9 cellular contexts compared by ENCODE assay signal in the genomic region with DNA sequence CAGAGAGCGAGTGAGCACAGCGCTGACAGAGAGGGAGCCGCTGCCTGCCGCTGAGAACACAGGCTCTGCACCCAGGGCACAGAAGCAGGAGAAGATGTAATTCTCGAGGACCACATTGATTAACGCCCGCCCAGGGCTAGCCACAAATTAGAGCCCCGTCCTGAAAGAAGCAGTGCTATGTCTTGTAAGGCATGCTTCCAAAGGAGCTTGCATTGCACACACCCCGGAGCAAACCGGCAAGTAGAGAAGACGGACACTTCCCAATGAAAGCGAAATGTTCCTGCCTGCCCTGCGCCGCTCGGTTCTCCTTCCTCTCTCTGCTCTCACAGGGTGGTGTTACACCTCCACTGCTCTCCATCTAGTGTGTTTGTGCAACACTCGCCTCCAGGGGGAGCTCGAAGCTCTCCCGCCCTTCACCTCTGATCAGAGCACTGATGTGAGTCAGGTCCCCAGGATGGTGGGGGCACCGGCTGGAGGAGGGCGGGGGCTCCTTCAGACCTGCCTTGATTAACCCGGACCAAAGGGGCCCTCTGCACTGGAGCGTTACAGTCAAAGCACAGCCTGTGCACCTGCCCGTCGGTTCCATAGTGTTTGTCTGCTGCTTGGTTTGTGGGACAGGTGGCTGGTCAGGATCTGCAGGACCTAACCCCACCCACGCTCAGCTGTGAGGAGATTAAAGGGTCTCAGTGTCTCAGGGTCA.
A peak's percentile ranks its signal among the peaks of the same experiment; 100 is the strongest.
DNase-seq lines count a peak whose midpoint lies in the region; ATAC-seq and TF ChIP-seq lines count a peak whose summit lies in the region.
"Had no signal": no experiment of that assay in that cellular context is flagged by ENCODE, and none has a peak within 500 bp of the region (broad histone marks: within the 10 kb centered on the region; RNA-seq: fewer than 3 reads in every experiment).

No MANE protein-coding gene starts in this region.

- H3K27me3 ChIP-seq in mammary epithelial cell (ENCODE audit: insufficient read depth, low read length) (no peaks in the 10 kb centered on the region), right lobe of liver (peaks cover 4 to 24% of the 10 kb centered on the region in 2 donors)

- TF ChIP-seq POLR2A in right lobe of liver (IDR thresholded peaks at IDR 0.05): no peak

- WGBS in mammary epithelial cell (ENCODE audit: low coverage, missing lambda C conversion rate): 13% methylated on average over 15 of the region's 25 CpGs
- WGBS in right lobe of liver (ENCODE audit: insufficient coverage, low coverage, low lambda C conversion rate, missing lambda C conversion rate): 1% methylated on average over 14 of the region's 25 CpGs

- dilution Hi-C loops in mammary epithelial cell (cut with HindIII; ENCODE audit: low sequenced_read_pairs): no loop called here

- H3K4me3 ChIP-seq in AG04449 (ENCODE audit: low read depth, low read length) (no peak overlapping the region), mammary epithelial cell (replicated peaks in 1 of 3; ENCODE audit: insufficient read depth in 1 of 3, low read depth in 2 of 3, low read length in 3 of 3) (no peak overlapping the region), right lobe of liver (no peak overlapping the region)
- H3K4me3 ChIP-seq: tibial artery had no signal

- DNase-seq in AG04449 (ENCODE audit: low read depth, low spot score) (no peak), NCI-H2029 treated with DMSO at 0.1 percent for 48 hours (lab: John Stamatoyannopoulos, UW) (peak; percentile 61), UCSD-AML1 (lab: John Stamatoyannopoulos, UW; ENCODE audit: unreplicated experiment) (peak; percentile 83), mammary epithelial cell (peak; percentile 31), right lobe of liver (peak in 2 of 3 donors; percentile 60 to 62)
- DNase-seq in stimulated activated CD8-positive, alpha-beta memory T cell treated with anti-CD3 and anti-CD28 coated beads, Interleukin-15, amount 100 ng/mL, for 24 hours (ENCODE audit: low read depth): peak; percentile 29

- H3K79me2 ChIP-seq in mammary epithelial cell (ENCODE audit: insufficient read depth, low read length): no peaks in the 10 kb centered on the region

- H3K4me1 ChIP-seq in mammary epithelial cell (ENCODE audit: insufficient read depth, low read length) (no peaks in the 10 kb centered on the region), right lobe of liver (peaks cover 0 to 9% (median 0%) of the 10 kb centered on the region in 4 donors)

- no peaks in the 10 kb centered on the region for H4K20me1 ChIP-seq in mammary epithelial cell (ENCODE audit: insufficient read depth, low read length)

- H3K36me3 ChIP-seq in mammary epithelial cell (ENCODE audit: insufficient read depth, low read length): no peaks in the 10 kb centered on the region
- no peaks in the 10 kb centered on the region for H3K36me3 ChIP-seq in right lobe of liver
- H3K36me3 ChIP-seq: tibial artery had no signal

- CTCF ChIA-PET in AG04449 (lab: Yijun Ruan, JAX) (no interaction called here), mammary epithelial cell (lab: Charles Lee; ENCODE audit: low non-redundant PET) (interaction anchor here (0.5 to 0.6 kb wide), 2 partner anchors 247 to 309 kb away, joined by 3 read pairs; no protein-coding TSS in a partner anchor)

- POLR2A ChIA-PET in AG04449 (lab: Yijun Ruan, JAX): no interaction called here

- ATAC-seq in GM18867 (IDR thresholded peaks at IDR 0.05; ENCODE audit: unreplicated experiment) (peak; percentile 97), HG03064 (IDR thresholded peaks at IDR 0.05; ENCODE audit: low read depth, unreplicated experiment) (peak; percentile 87), right lobe of liver (peak; percentile 91 to 99 (median 94))

- H2AFZ ChIP-seq in mammary epithelial cell (ENCODE audit: low read depth, low read length): no peak overlapping the region

- H3K9me3 ChIP-seq in mammary epithelial cell (replicated peaks; ENCODE audit: insufficient read depth, low read length) (peaks cover 33% of the 10 kb centered on the region), right lobe of liver (no peaks in the 10 kb centered on the region)
- H3K9me3 ChIP-seq: tibial artery had no signal

- no peak overlapping the region for H3K9ac ChIP-seq in mammary epithelial cell (ENCODE audit: insufficient read depth, low read length)

- BruUV-seq in mammary epithelial cell (replicated peaks; lab: Mats Ljungman, UMichigan): no TSS peak

- intact Hi-C loops in mammary epithelial cell (cut with micrococcal nuclease) (no loop called here), right lobe of liver (cut with DNase I) (no loop called here)

- in situ Hi-C loops in mammary epithelial cell (cut with MboI; ENCODE audit: low sequenced_read_pairs in 2 of 2): no loop called here

- H3K4me2 ChIP-seq in mammary epithelial cell (ENCODE audit: insufficient read depth, low read depth, low read length): no peak overlapping the region

- no peak overlapping the region for H3K27ac ChIP-seq in mammary epithelial cell (ENCODE audit: insufficient read depth, low read depth, low read length)
- H3K27ac ChIP-seq in right lobe of liver: no peak overlapping the region
- H3K27ac ChIP-seq: tibial artery had no signal

- TF ChIP-seq CTCF in AG04449 (IDR thresholded peaks at IDR 0.05; ENCODE audit: insufficient read depth, low read length, missing control alignments) (peak; percentile 28), mammary epithelial cell (conservative IDR thresholded peaks at IDR 0.05 in 1 of 2, IDR thresholded peaks at IDR 0.05 in 1 of 2; ENCODE audit: extremely low read depth in 1 of 2, insufficient read depth in 1 of 2, low read depth in 1 of 2, low read length in 2 of 2) (peak; percentile 2 to 51), right lobe of liver (IDR thresholded peaks at IDR 0.05) (peak; percentile 38 to 75 (median 66))
